In genomic region chr10:3782099-3782455, GRCh38 we compare ENCODE assay signal across 8 cellular contexts. TPM values are rescaled to one million over a fixed set of nuclear protein-coding genes. Genes with fewer than 3 reads are reported as not detected.
A peak's percentile ranks its signal among the peaks of the same experiment; 100 is the strongest.
DNase-seq lines count a peak whose midpoint lies in the region; ATAC-seq and TF ChIP-seq lines count a peak whose summit lies in the region.

No MANE protein-coding gene starts in this region.

- H3K4me3 ChIP-seq in RWPE2 (ENCODE audit: severe bottlenecking) (peak overlapping the region; percentile 71), duodenal mucosa (ENCODE audit: low read depth in 1 of 2, low read length in 2 of 2) (peak overlapping the region; percentile 78 to 94), neural progenitor cell (peak overlapping the region; percentile 84)

- ATAC-seq in RWPE2 (ENCODE audit: low read depth) = no peak
- ATAC-seq in GM18873 (IDR thresholded peaks at IDR 0.05; ENCODE audit: low FRiP score, unreplicated experiment) = no peak

- H3K27ac ChIP-seq in RWPE2 (ENCODE audit: poor library complexity, severe bottlenecking) = peak overlapping the region; percentile 99
- peak overlapping the region; percentile 100 for H3K27ac ChIP-seq in duodenal mucosa (ENCODE audit: low read depth, low read length)
- no peak overlapping the region for H3K27ac ChIP-seq in neural progenitor cell

- peaks cover 78% of the 10 kb centered on the region for H3K36me3 ChIP-seq in RWPE2 (ENCODE audit: low read depth)
- peaks cover 47 to 50% of the 10 kb centered on the region in 2 donors for H3K36me3 ChIP-seq in duodenal mucosa (ENCODE audit: control insufficient read depth in 1 of 2, insufficient read depth in 2 of 2, low read length in 2 of 2)
- H3K36me3 ChIP-seq in neural progenitor cell = peaks cover 4% of the 10 kb centered on the region

- H3K4me2 ChIP-seq in neural progenitor cell = peak overlapping the region; percentile 86

- H3K4me1 Mint-ChIP-seq in Calu3 (ENCODE audit: low read depth, unreplicated experiment) (peaks cover 44% of the 10 kb centered on the region), neural progenitor cell (peaks cover 38% of the 10 kb centered on the region)

- peaks cover 47% of the 10 kb centered on the region for H3K4me1 ChIP-seq in RWPE2 (ENCODE audit: insufficient read depth, poor library complexity, severe bottlenecking)
- H3K4me1 ChIP-seq in duodenal mucosa (ENCODE audit: control insufficient read depth in 1 of 2, insufficient read depth in 2 of 2, low read length in 2 of 2) = peaks cover 40 to 55% of the 10 kb centered on the region in 2 donors
- H3K4me1 ChIP-seq in neural progenitor cell = peaks cover 18% of the 10 kb centered on the region

- intact Hi-C loops in Calu3 (cut with micrococcal nuclease; ENCODE audit: unreplicated experiment) = loop anchor here (1.0 to 10.0 kb wide), 4 partner anchors 70 to 893 kb away; no protein-coding TSS in a partner anchor

- BruUV-seq in Calu3 (replicated peaks; lab: Mats Ljungman, UMichigan) = no TSS peak

- H3K36me3 Mint-ChIP-seq in Calu3 (ENCODE audit: insufficient read depth, unreplicated experiment) (peaks cover 100% of the 10 kb centered on the region), neural progenitor cell (peaks cover 42% of the 10 kb centered on the region)

- peaks cover 60% of the 10 kb centered on the region for H4K20me1 ChIP-seq in neural progenitor cell (ENCODE audit: low read depth)

- H3K9me3 ChIP-seq in RWPE2 (ENCODE audit: severe bottlenecking) = no peaks in the 10 kb centered on the region
- no peaks in the 10 kb centered on the region for H3K9me3 ChIP-seq in duodenal mucosa (ENCODE audit: control insufficient read depth in 1 of 2, low read length in 2 of 2)
- H3K9me3 ChIP-seq in neural progenitor cell (ENCODE audit: low read depth) = no peaks in the 10 kb centered on the region

- H3F3A ChIP-seq in neural progenitor cell (ENCODE audit: low read depth) = peaks cover 17% of the 10 kb centered on the region

- H3K9ac ChIP-seq in duodenal mucosa (ENCODE audit: low read depth in 1 of 2, low read length in 2 of 2) (peak overlapping the region; percentile 89 to 100), neural progenitor cell (no peak overlapping the region)

- H2AFZ ChIP-seq in neural progenitor cell (replicated peaks) = no peak overlapping the region

- H3K9me3 Mint-ChIP-seq in Calu3 (ENCODE audit: low read depth, unreplicated experiment) = no peaks in the 10 kb centered on the region
- no peaks in the 10 kb centered on the region for H3K9me3 Mint-ChIP-seq in neural progenitor cell

- DNase-seq in Calu3 (no peak), RWPE2 (ENCODE audit: low spot score) (no peak), neural progenitor cell (ENCODE audit: low spot score) (no peak), COR-L47 (lab: John Stamatoyannopoulos, UW) (no peak), NCI-H524 (lab: John Stamatoyannopoulos, UW) (no peak), DMS114 treated with DMSO at 0.1 percent for 48 hours (lab: John Stamatoyannopoulos, UW; ENCODE audit: unreplicated experiment) (no peak)

- CTCF ChIA-PET in Calu3 (lab: Charles Lee) = interaction anchor here (1.2 to 1.3 kb wide), 2 partner anchors 24 to 28 kb away, joined by 3 to 4 read pairs; no protein-coding TSS in a partner anchor

- H3K27me3 Mint-ChIP-seq in Calu3 (ENCODE audit: unreplicated experiment) (peaks cover 14% of the 10 kb centered on the region), neural progenitor cell (ENCODE audit: insufficient read depth, low read depth) (peaks cover 17% of the 10 kb centered on the region)

- H3K27me3 ChIP-seq in RWPE2 (ENCODE audit: insufficient read depth, poor library complexity, severe bottlenecking) (no peaks in the 10 kb centered on the region), duodenal mucosa (ENCODE audit: control insufficient read depth in 1 of 2, insufficient read depth in 2 of 2, low read length in 2 of 2) (no peaks in the 10 kb centered on the region), neural progenitor cell (peaks cover 11% of the 10 kb centered on the region)

- H3K27ac Mint-ChIP-seq in Calu3 (ENCODE audit: unreplicated experiment) (peak overlapping the region; percentile 100), neural progenitor cell (peak overlapping the region; percentile 97)

- TF ChIP-seq CTCF in Calu3 (IDR thresholded peaks at IDR 0.05; ENCODE audit: unreplicated experiment) = no peak
- TF ChIP-seq CTCF in RWPE2 (IDR thresholded peaks at IDR 0.05; ENCODE audit: poor library complexity, severe bottlenecking) = no peak
- TF ChIP-seq CTCF in neural progenitor cell (IDR thresholded peaks at IDR 0.05) = no peak

- H3K4me3 Mint-ChIP-seq in Calu3 (ENCODE audit: low read depth, unreplicated experiment) (peak overlapping the region; percentile 98), neural progenitor cell (peak overlapping the region; percentile 97)

- peaks cover 58% of the 10 kb centered on the region for H3K79me2 ChIP-seq in neural progenitor cell (ENCODE audit: low read depth)

RNA-seq across cellular contexts. Expression of gene KLF6, which starts 2.9 kb away (rescaled TPM):
- total RNA-seq in Calu3 (2022) = 140 and 161 TPM in 2 replicates
- total RNA-seq in neural progenitor cell (ENCODE audit: low replicate concordance) = 8.7 and 11.9 TPM in 2 replicates

Comparison
In these comparisons a context has a peak if more than half of its experiments do, and no peak if none do; other contexts are left out.
1. RNA of gene KLF6, which starts 2.9 kb away (total RNA-seq): 140 to 161 TPM in Calu3; 8.7 to 11.9 TPM in neural progenitor cell; every median in the first group is over 10 times any median in the second.
2. Peak in every context shown above with its lines, with median percentiles within 50 percentile points of each other: H3K4me3 ChIP-seq.